In genomic region chr14:85527006-85527405, GRCh38 we compare ENCODE assay signal across 17 cellular contexts. TPM values are rescaled to one million over a fixed set of nuclear protein-coding genes. Genes with fewer than 3 reads are reported as not detected.
DNase-seq lines count a peak whose midpoint lies in the region; ATAC-seq and TF ChIP-seq lines count a peak whose summit lies in the region.
"Had no signal": no experiment of that assay in that cellular context is flagged by ENCODE, and none has a peak within 500 bp of the region (broad histone marks: within the 10 kb centered on the region; RNA-seq: fewer than 3 reads in every experiment).

No MANE protein-coding gene starts in this region.

- H3F3A ChIP-seq in PC-3 (ENCODE audit: low read length, unreplicated experiment): no peaks in the 10 kb centered on the region

- H3K9me3 ChIP-seq in PC-3 (ENCODE audit: low read length) (no peaks in the 10 kb centered on the region), mesodermal cell (ENCODE audit: control insufficient read depth, low read length) (no peaks in the 10 kb centered on the region)
- H3K9me3 ChIP-seq: gastroesophageal sphincter, HAP-1, MG63, spleen had no signal

- TF ChIP-seq CTCF in PC-3 (conservative IDR thresholded peaks at IDR 0.05; ENCODE audit: low read depth, low read length): no peak
- no peak for TF ChIP-seq CTCF in choroid plexus epithelial cell (conservative IDR thresholded peaks at IDR 0.05; ENCODE audit: low read depth, low read length)

- H3K36me3 ChIP-seq in PC-3 (ENCODE audit: low read depth, low read length): no peaks in the 10 kb centered on the region
- H3K36me3 ChIP-seq in mesodermal cell (ENCODE audit: control insufficient read depth, insufficient read depth, low read length): no peaks in the 10 kb centered on the region
- H3K36me3 ChIP-seq: gastroesophageal sphincter, HAP-1, MG63, spleen had no signal

- no peak overlapping the region for H3K4me3 ChIP-seq in PC-3 (ENCODE audit: low read length)
- H3K4me3 ChIP-seq in choroid plexus epithelial cell (ENCODE audit: low read depth, low read length): no peak overlapping the region
- H3K4me3 ChIP-seq in mesodermal cell (ENCODE audit: extremely low read depth, insufficient read depth, low read length, poor library complexity, severe bottlenecking): no peak overlapping the region
- H3K4me3 ChIP-seq: gastroesophageal sphincter, HAP-1, MG63, spleen had no signal

- peaks cover 1% of the 10 kb centered on the region for H3K36me3 Mint-ChIP-seq in activated CD4-positive, alpha-beta T cell treated with anti-CD3 and anti-CD28 coated beads, Interleukin-2, amount 10 ng/mL, durations not matched to agents 7 days and 5 days (ENCODE audit: low read depth)

- H3K27me3 ChIP-seq in PC-3 (ENCODE audit: low read length): no peaks in the 10 kb centered on the region

- H3K4me2 ChIP-seq in PC-3 (ENCODE audit: low read length): no peak overlapping the region

- BruUV-seq in PC-3 (replicated peaks; lab: Mats Ljungman, UMichigan): no TSS peak

- no peaks in the 10 kb centered on the region for H3K9me2 ChIP-seq in PC-3 (replicated peaks; ENCODE audit: low read length)

- no peak overlapping the region for H3K27ac Mint-ChIP-seq in activated CD4-positive, alpha-beta T cell treated with anti-CD3 and anti-CD28 coated beads, Interleukin-2, amount 10 ng/mL, durations not matched to agents 7 days and 5 days

- H3K9ac ChIP-seq in PC-3 (ENCODE audit: low read length): no peak overlapping the region

- H3K27ac ChIP-seq in PC-3 (ENCODE audit: low read length) (0 out of 2 replicates have a peak overlapping the region, but pooled peaks have one; percentile 11), mesodermal cell (ENCODE audit: low read depth, low read length, severe bottlenecking) (peak overlapping the region; percentile 90)
- H3K27ac ChIP-seq: gastroesophageal sphincter, spleen had no signal

- ATAC-seq in PC-3: no peak
- ATAC-seq in GM21529 (IDR thresholded peaks at IDR 0.05; ENCODE audit: unreplicated experiment): no peak
- ATAC-seq in Right ventricle myocardium superior (ENCODE audit: poor library complexity): no peak
- no peak for ATAC-seq in HG03175 (IDR thresholded peaks at IDR 0.05; ENCODE audit: unreplicated experiment)
- ATAC-seq: gastroesophageal sphincter had no signal

- CTCF ChIA-PET in PC-3 (lab: Charles Lee): no interaction called here
- CTCF ChIA-PET in activated CD4-positive, alpha-beta T cell treated with anti-CD3 and anti-CD28 coated beads, Interleukin-2, amount 10 ng/mL, durations not matched to agents 7 days and 5 days (lab: Charles Lee): no interaction called here

- intact Hi-C loops in PC-3 (cut with micrococcal nuclease): no loop called here
- intact Hi-C loops in Right ventricle myocardium superior (cut with DNase I): no loop called here

- peak; percentile 51 for DNase-seq in AG20443 (ENCODE audit: low spot score)
- DNase-seq in PC-3: peak; percentile 15
- DNase-seq in choroid plexus epithelial cell (ENCODE audit: low read depth): peak; percentile 80
- no peak for DNase-seq in activated CD4-positive, alpha-beta T cell treated with anti-CD3 and anti-CD28 coated beads, Interleukin-2, amount 10 ng/mL, durations not matched to agents 7 days and 5 days
- DNase-seq in Right ventricle myocardium superior: no peak
- DNase-seq: amygdala, DMS 273 treated with DMSO at 0.1 percent for 48 hours, MG63, NCI-H2029, NCI-H748 treated with DMSO at 0.1 percent for 48 hours, spleen had no signal

- H3K4me1 ChIP-seq in PC-3 (ENCODE audit: insufficient read depth, low read length) (peaks cover 16% of the 10 kb centered on the region), mesodermal cell (ENCODE audit: control insufficient read depth, insufficient read depth, low read length, poor library complexity, severe bottlenecking) (peaks cover 3% of the 10 kb centered on the region)

- H3K27me3 Mint-ChIP-seq in activated CD4-positive, alpha-beta T cell treated with anti-CD3 and anti-CD28 coated beads, Interleukin-2, amount 10 ng/mL, durations not matched to agents 7 days and 5 days: peaks cover 48% of the 10 kb centered on the region

- no peaks in the 10 kb centered on the region for H3K79me2 ChIP-seq in PC-3 (ENCODE audit: low read length)

- no peak overlapping the region for H3K4me3 Mint-ChIP-seq in activated CD4-positive, alpha-beta T cell treated with anti-CD3 and anti-CD28 coated beads, Interleukin-2, amount 10 ng/mL, durations not matched to agents 7 days and 5 days

- no peaks in the 10 kb centered on the region for H4K20me1 ChIP-seq in PC-3 (ENCODE audit: low read length)

- H3K4me1 Mint-ChIP-seq in activated CD4-positive, alpha-beta T cell treated with anti-CD3 and anti-CD28 coated beads, Interleukin-2, amount 10 ng/mL, durations not matched to agents 7 days and 5 days: peaks cover 6% of the 10 kb centered on the region

- H3K9me3 Mint-ChIP-seq in activated CD4-positive, alpha-beta T cell treated with anti-CD3 and anti-CD28 coated beads, Interleukin-2, amount 10 ng/mL, durations not matched to agents 7 days and 5 days: peaks cover 2% of the 10 kb centered on the region

- POLR2A ChIA-PET in PC-3 (lab: Charles Lee; ENCODE audit: unreplicated experiment): no interaction called here
- POLR2A ChIA-PET in activated CD4-positive, alpha-beta T cell treated with anti-CD3 and anti-CD28 coated beads, Interleukin-2, amount 10 ng/mL, durations not matched to agents 7 days and 5 days (lab: Charles Lee): no interaction called here

- no peak overlapping the region for H2AFZ ChIP-seq in PC-3 (ENCODE audit: low read length)

- no CpG with 5 or more reads among the region's 1 CpG for WGBS in mesodermal cell (ENCODE audit: insufficient coverage in 2 of 2), 2 experiments

RNA-seq across cellular contexts. Expression of gene FLRT2, which starts 2.9 kb away (rescaled TPM):
- total RNA-seq in PC-3 (2014; rRNA removed) (0.07 TPM in 1 of 2 replicates, not detected in the other), Right ventricle myocardium superior (3.0 TPM)
- polyA plus RNA-seq in mesodermal cell (2013, experiment 1 of 2): 82.3 TPM
- polyA plus RNA-seq in mesodermal cell (2013, experiment 2 of 2): 80.4 TPM
- total RNA-seq in activated CD4-positive, alpha-beta T cell treated with anti-CD3 and anti-CD28 coated beads, Interleukin-2, amount 10 ng/mL, durations not matched to agents 7 days and 5 days: not detected
- total RNA-seq: T-helper 2 cell treated with Interferon-gamma antibody and Interleukin-4, amounts not matched to agents 100 ng/mL and 5 ng/mL, for 36 hours had no signal

Comparison
In these comparisons a context has a peak if more than half of its experiments do, and no peak if none do; other contexts are left out.
1. DNase-seq: peak in AG20443 (single experiment), PC-3 (single experiment) and choroid plexus epithelial cell (single experiment); none in activated CD4-positive, alpha-beta T cell treated with anti-CD3 and anti-CD28 coated beads, Interleukin-2, amount 10 ng/mL, durations not matched to agents 7 days and 5 days (single experiment) and Right ventricle myocardium superior (single experiment).